8 cellular contexts compared by ENCODE assay signal in genomic region chr14:104650057-104650980, GRCh38. TPM values are rescaled to one million over a fixed set of nuclear protein-coding genes. Genes with fewer than 3 reads are reported as not detected.
DNase-seq lines count a peak whose midpoint lies in the region; ATAC-seq lines count a peak whose summit lies in the region.

No MANE protein-coding gene starts in this region.

- peak overlapping the region; percentile 3 to 88 (median 79) for H3K4me3 Mint-ChIP-seq in IgD-negative memory B cell
- H3K4me3 Mint-ChIP-seq in central memory CD8-positive, alpha-beta T cell = peak overlapping the region; percentile 16

- peaks cover 0 to under 1% (median under 1%) of the 10 kb centered on the region in 3 donors for H3K9me3 Mint-ChIP-seq in IgD-negative memory B cell
- H3K9me3 Mint-ChIP-seq in central memory CD8-positive, alpha-beta T cell = peaks cover 7% of the 10 kb centered on the region

- DNase-seq in NCI-H82 (lab: John Stamatoyannopoulos, UW) (peak; percentile 64), NCI-H82 treated with DMSO at 0.1 percent for 48 hours (lab: John Stamatoyannopoulos, UW; ENCODE audit: unreplicated experiment) (no peak), kidney glomerular epithelial cell (lab: John Stamatoyannopoulos, UW) (peak; percentile 0)
- DNase-seq in activated CD4-positive, CD25-positive, alpha-beta regulatory T cell (lab: John Stamatoyannopoulos, UW) = peak in 3 of 4 experiments; percentile 52 to 55 (median 54)
- peak; percentile 45 to 52 for DNase-seq in central memory CD8-positive, alpha-beta T cell (ENCODE audit: low spot score in 2 of 2)
- peak; percentile 27 to 56 for DNase-seq in stimulated activated CD4-positive, alpha-beta T cell treated with anti-CD3 and anti-CD28 coated beads, Interleukin-1b, Interleukin-23, amount 100 ng/mL, for 1 hour (ENCODE audit: low read depth in 2 of 2)

- no peak for ATAC-seq in central memory CD8-positive, alpha-beta T cell (replicated peaks; ENCODE audit: extremely low read depth, poor library complexity, severe bottlenecking)
- no peak for ATAC-seq in GM19467 (IDR thresholded peaks at IDR 0.05; ENCODE audit: unreplicated experiment)

- H3K27me3 Mint-ChIP-seq in IgD-negative memory B cell = no peaks in the 10 kb centered on the region
- peaks cover 15% of the 10 kb centered on the region for H3K27me3 Mint-ChIP-seq in central memory CD8-positive, alpha-beta T cell

- no peak overlapping the region for H3K27ac Mint-ChIP-seq in IgD-negative memory B cell
- H3K27ac Mint-ChIP-seq in central memory CD8-positive, alpha-beta T cell (ENCODE audit: low read depth) = no peak overlapping the region

- H3K36me3 Mint-ChIP-seq in IgD-negative memory B cell = no peaks in the 10 kb centered on the region
- peaks cover 1% of the 10 kb centered on the region for H3K36me3 Mint-ChIP-seq in central memory CD8-positive, alpha-beta T cell (ENCODE audit: insufficient read depth)

- H3K4me1 Mint-ChIP-seq in IgD-negative memory B cell = peaks cover 9 to 21% (median 18%) of the 10 kb centered on the region in 3 donors
- H3K4me1 Mint-ChIP-seq in central memory CD8-positive, alpha-beta T cell = no peaks in the 10 kb centered on the region

RNA-seq across cellular contexts. Expression of gene INF2, which starts 39.1 kb away (rescaled TPM):
- polyA plus RNA-seq in IgD-negative memory B cell = 10.8 TPM

RNA-seq across cellular contexts. Expression of gene TMEM179, which starts 45.7 kb away (rescaled TPM):
- polyA plus RNA-seq in IgD-negative memory B cell = not detected
